Comparison of ENCODE assay signal across 20 cellular contexts in genomic region chr2:12389354-12390045, GRCh38.
DNase-seq lines count a peak whose midpoint lies in the region; ATAC-seq, FAIRE-seq and TF ChIP-seq lines count a peak whose summit lies in the region.
"Had no signal": no experiment of that assay in that cellular context is flagged by ENCODE, and none has a peak within 500 bp of the region (broad histone marks: within the 10 kb centered on the region; RNA-seq: fewer than 3 reads in every experiment).

No MANE protein-coding gene starts in this region.

- H3K27ac Mint-ChIP-seq in astrocyte (ENCODE audit: unreplicated experiment) = peak overlapping the region; percentile 27
- H3K27ac Mint-ChIP-seq: activated B cell treated with CpG ODN at 0.5 μM for 24 hours; activated CD4-positive, alpha-beta memory T cell treated with anti-CD3 and anti-CD28 coated beads, Interleukin-2, amount 10 ng/mL, durations not matched to agents 7 days and 5 days; B cell had no signal

- H3K9ac ChIP-seq in astrocyte (ENCODE audit: low read length) = no peak overlapping the region

- H3K36me3 Mint-ChIP-seq in astrocyte (ENCODE audit: low read depth, unreplicated experiment) = no peaks in the 10 kb centered on the region

- intact Hi-C loops in ovary (cut with DNase I) = loop anchor here in 1 of 4 donors (10.0 kb wide), 1 partner anchor 525 kb away; no protein-coding TSS in a partner anchor

- H3K4me1 ChIP-seq in astrocyte (ENCODE audit: insufficient read depth, low read length) (no peaks in the 10 kb centered on the region), gastroesophageal sphincter (no peaks in the 10 kb centered on the region), ovary (ENCODE audit: insufficient read depth) (peaks cover 8% of the 10 kb centered on the region)
- H3K4me1 ChIP-seq: right lobe of liver, upper lobe of left lung had no signal

- TF ChIP-seq POLR2A in gastroesophageal sphincter (IDR thresholded peaks at IDR 0.05) (no peak), ovary (IDR thresholded peaks at IDR 0.05) (no peak)

- DNase-seq in GM04504 (ENCODE audit: low read depth) = peak; percentile 8
- peak; percentile 8 for DNase-seq in astrocyte (ENCODE audit: low read depth)
- DNase-seq in fibroblast of pulmonary artery (ENCODE audit: low read depth) = peak; percentile 23
- peak; percentile 47 for DNase-seq in renal cortical epithelial cell (ENCODE audit: low read depth)
- DNase-seq in ovary = no peak
- DNase-seq: activated B cell treated with CpG ODN at 0.5 μM for 24 hours; activated CD4-positive, alpha-beta memory T cell treated with anti-CD3 and anti-CD28 coated beads, Interleukin-2, amount 10 ng/mL, durations not matched to agents 7 days and 5 days; activated naive CD4-positive, alpha-beta T cell; COR-L47; H7; left ventricle myocardium superior; NCI-H69; right lobe of liver; stimulated activated naive CD4-positive, alpha-beta T cell; upper lobe of left lung had no signal

- FAIRE-seq in astrocyte (lab: Jason Lieb, UNC) = no peak
- FAIRE-seq: GM19239 had no signal

- no peaks in the 10 kb centered on the region for H4K20me1 ChIP-seq in astrocyte (ENCODE audit: insufficient read depth, low read length)

- no peak overlapping the region for H3K4me3 Mint-ChIP-seq in astrocyte (ENCODE audit: unreplicated experiment)
- H3K4me3 Mint-ChIP-seq: activated B cell treated with CpG ODN at 0.5 μM for 24 hours; activated CD4-positive, alpha-beta memory T cell treated with anti-CD3 and anti-CD28 coated beads, Interleukin-2, amount 10 ng/mL, durations not matched to agents 7 days and 5 days; B cell had no signal

- peak overlapping the region; percentile 13 for H2AFZ ChIP-seq in astrocyte (ENCODE audit: low read depth, low read length)

- H3K36me3 ChIP-seq in astrocyte (ENCODE audit: insufficient read depth, low read length) (no peaks in the 10 kb centered on the region), gastroesophageal sphincter (no peaks in the 10 kb centered on the region), ovary (no peaks in the 10 kb centered on the region)
- H3K36me3 ChIP-seq: right lobe of liver, upper lobe of left lung had no signal

- H3K27me3 Mint-ChIP-seq in astrocyte (ENCODE audit: low read depth, unreplicated experiment) = no peaks in the 10 kb centered on the region
- H3K27me3 Mint-ChIP-seq: activated B cell treated with CpG ODN at 0.5 μM for 24 hours, B cell had no signal

- TF ChIP-seq CTCF in astrocyte (IDR thresholded peaks at IDR 0.05; ENCODE audit: insufficient read depth, low read depth, low read length) = no peak
- no peak for TF ChIP-seq CTCF in fibroblast of pulmonary artery (IDR thresholded peaks at IDR 0.05; ENCODE audit: low read length, missing control alignments)
- no peak for TF ChIP-seq CTCF in gastroesophageal sphincter (IDR thresholded peaks at IDR 0.05)
- no peak for TF ChIP-seq CTCF in ovary (IDR thresholded peaks at IDR 0.05)

- H3K27me3 ChIP-seq in astrocyte (ENCODE audit: insufficient read depth, low read length) = no peaks in the 10 kb centered on the region
- H3K27me3 ChIP-seq in gastroesophageal sphincter = no peaks in the 10 kb centered on the region
- no peaks in the 10 kb centered on the region for H3K27me3 ChIP-seq in ovary
- H3K27me3 ChIP-seq: right lobe of liver, upper lobe of left lung had no signal

- peak overlapping the region; percentile 48 for H3K4me2 ChIP-seq in astrocyte (ENCODE audit: low read length)

- H3K27ac ChIP-seq in astrocyte (ENCODE audit: low read depth, low read length) (peak overlapping the region; percentile 20), gastroesophageal sphincter (no peak overlapping the region), ovary (no peak overlapping the region)
- H3K27ac ChIP-seq: right lobe of liver, upper lobe of left lung had no signal

- TF ChIP-seq EP300 in gastroesophageal sphincter (IDR thresholded peaks at IDR 0.05) = no peak
- TF ChIP-seq EP300 in ovary (IDR thresholded peaks at IDR 0.05) = no peak

- H3K9me3 ChIP-seq in astrocyte (ENCODE audit: insufficient read depth, low read depth, low read length) = no peaks in the 10 kb centered on the region
- H3K9me3 ChIP-seq in gastroesophageal sphincter = no peaks in the 10 kb centered on the region
- no peaks in the 10 kb centered on the region for H3K9me3 ChIP-seq in ovary
- H3K9me3 ChIP-seq: right lobe of liver, upper lobe of left lung had no signal

- peaks cover 6% of the 10 kb centered on the region for H3K4me1 Mint-ChIP-seq in astrocyte (ENCODE audit: low read depth, unreplicated experiment)
- H3K4me1 Mint-ChIP-seq: activated B cell treated with CpG ODN at 0.5 μM for 24 hours; activated CD4-positive, alpha-beta memory T cell treated with anti-CD3 and anti-CD28 coated beads, Interleukin-2, amount 10 ng/mL, durations not matched to agents 7 days and 5 days; B cell had no signal

- no peak for ATAC-seq in HG03039 (IDR thresholded peaks at IDR 0.05; ENCODE audit: unreplicated experiment)
- ATAC-seq in gastroesophageal sphincter = no peak
- no peak for ATAC-seq in HG03342 (IDR thresholded peaks at IDR 0.05; ENCODE audit: unreplicated experiment)
- ATAC-seq: left ventricle myocardium superior, right lobe of liver had no signal

- 56 to 62% methylated on average over 8 to 9 of the region's 9 CpGs for WGBS in gastroesophageal sphincter (ENCODE audit: low coverage in 1 of 2), 2 donors
- WGBS in ovary, 3 donors = 78 to 82% (median 81%) methylated on average over 9 of the region's 9 CpGs

- H3K9me3 Mint-ChIP-seq in astrocyte (ENCODE audit: unreplicated experiment) = no peaks in the 10 kb centered on the region
- H3K9me3 Mint-ChIP-seq: activated CD4-positive, alpha-beta memory T cell treated with anti-CD3 and anti-CD28 coated beads, Interleukin-2, amount 10 ng/mL, durations not matched to agents 7 days and 5 days had no signal

- H3K4me3 ChIP-seq in astrocyte (ENCODE audit: insufficient read depth, low read depth, low read length) (no peak overlapping the region), fibroblast of pulmonary artery (replicated peaks; ENCODE audit: low read depth, low read length) (no peak overlapping the region), gastroesophageal sphincter (no peak overlapping the region), ovary (no peak overlapping the region)
- H3K4me3 ChIP-seq: right lobe of liver, upper lobe of left lung had no signal

- no peaks in the 10 kb centered on the region for H3K79me2 ChIP-seq in astrocyte (ENCODE audit: insufficient read depth, low read length)

Comparison
In these comparisons a context has a peak if more than half of its experiments do, and no peak if none do; other contexts are left out.
1. DNase-seq: peak in GM04504 (single experiment), astrocyte (single experiment), fibroblast of pulmonary artery (single experiment) and renal cortical epithelial cell (single experiment); none in ovary (0 of 5).